ENCODE assay signal across 14 cellular contexts in genomic region chr12:78189656-78190055, GRCh38.
DNase-seq lines count a peak whose midpoint lies in the region; ATAC-seq and TF ChIP-seq lines count a peak whose summit lies in the region.
"Had no signal": no experiment of that assay in that cellular context is flagged by ENCODE, and none has a peak within 500 bp of the region (broad histone marks: within the 10 kb centered on the region; RNA-seq: fewer than 3 reads in every experiment).

No MANE protein-coding gene starts in this region.

- CTCF ChIA-PET in SK-N-SH (lab: Yijun Ruan, JAX), result interaction anchor here (1.0 to 1.2 kb wide), 2 partner anchors 9 to 43 kb away, joined by 3 to 5 read pairs; no protein-coding TSS in a partner anchor
- CTCF ChIA-PET in PC-9 (lab: Charles Lee), result no interaction called here

- H3K4me3 ChIP-seq in SK-N-SH (ENCODE audit: low read depth in 2 of 2, low read length in 1 of 2) (no peak overlapping the region), PC-9 (no peak overlapping the region), fibroblast of lung (replicated peaks in 1 of 4; ENCODE audit: control extremely low read depth in 1 of 4, insufficient read depth in 1 of 4, low read depth in 3 of 4, low read length in 4 of 4) (no peak overlapping the region), thyroid gland (replicated peaks in 1 of 3) (no peak overlapping the region)
- H3K4me3 ChIP-seq: BLaER1 treated with 17β-estradiol and CSF1 and Interleukin-3, amounts not matched to agents 10 nM and 100 nM had no signal

- WGBS in SK-N-SH (ENCODE audit: low lambda C conversion rate), result 93% methylated on average over 2 of the region's 2 CpGs
- 92 to 97% methylated on average over 2 of the region's 2 CpGs for WGBS in thyroid gland, 2 donors

- H3K9me2 ChIP-seq in SK-N-SH, result no peaks in the 10 kb centered on the region
- H3K9me2 ChIP-seq in PC-9 (ENCODE audit: insufficient read depth), result peaks cover 3% of the 10 kb centered on the region; the same call in 1 of the 2 replicates

- peaks cover 2 to 23% of the 10 kb centered on the region in 2 experiments; a peak in 2 of 4 replicates for H3K4me1 ChIP-seq in SK-N-SH (ENCODE audit: control insufficient read depth in 1 of 2, insufficient read depth in 2 of 2, low read depth in 1 of 2, low read length in 1 of 2)
- H3K4me1 ChIP-seq in PC-9 (replicated peaks; ENCODE audit: insufficient read depth), result no peaks in the 10 kb centered on the region
- H3K4me1 ChIP-seq in fibroblast of lung (ENCODE audit: control insufficient read depth, extremely low read depth, insufficient read depth, low read length), result peaks cover 7% of the 10 kb centered on the region
- H3K4me1 ChIP-seq in thyroid gland, result no peaks in the 10 kb centered on the region

- H3K9ac ChIP-seq in SK-N-SH, result no peak overlapping the region
- H3K9ac ChIP-seq in fibroblast of lung (ENCODE audit: insufficient read depth, low read length), result no peak overlapping the region
- H3K9ac ChIP-seq: BLaER1 treated with 17β-estradiol and CSF1 and Interleukin-3, amounts not matched to agents 10 nM and 100 nM had no signal

- peaks cover 31% of the 10 kb centered on the region for H3F3A ChIP-seq in SK-N-SH (replicated peaks; ENCODE audit: insufficient read depth)
- H3F3A ChIP-seq in PC-9 (ENCODE audit: insufficient read depth, low read depth), result no peaks in the 10 kb centered on the region

- TF ChIP-seq POLR2A in thyroid gland (IDR thresholded peaks at IDR 0.05), result no peak

- no peaks in the 10 kb centered on the region for H3K79me2 ChIP-seq in SK-N-SH (ENCODE audit: insufficient read depth)
- no peaks in the 10 kb centered on the region for H3K79me2 ChIP-seq in PC-9 (ENCODE audit: low read depth)
- no peaks in the 10 kb centered on the region for H3K79me2 ChIP-seq in fibroblast of lung (ENCODE audit: control insufficient read depth, insufficient read depth, low read length)

- no peaks in the 10 kb centered on the region for H3K9me3 ChIP-seq in SK-N-SH
- H3K9me3 ChIP-seq in PC-9 (ENCODE audit: insufficient read depth, low read depth), result no peaks in the 10 kb centered on the region
- no peaks in the 10 kb centered on the region for H3K9me3 ChIP-seq in fibroblast of lung (ENCODE audit: control insufficient read depth, insufficient read depth, low read depth, low read length)
- H3K9me3 ChIP-seq in thyroid gland, result no peaks in the 10 kb centered on the region
- H3K9me3 ChIP-seq: BLaER1 treated with 17β-estradiol and CSF1 and Interleukin-3, amounts not matched to agents 10 nM and 100 nM had no signal

- intact Hi-C loops in PC-9 (cut with micrococcal nuclease; ENCODE audit: unreplicated experiment) (no loop called here), thyroid gland (cut with DNase I) (no loop called here)

- POLR2A ChIA-PET in SK-N-SH (lab: Yijun Ruan, JAX) (no interaction called here), PC-9 (lab: Charles Lee; ENCODE audit: unreplicated experiment) (no interaction called here)

- no peak for TF ChIP-seq RAD21 in SK-N-SH (IDR thresholded peaks at IDR 0.05; ENCODE audit: low read length)

- peaks cover 10 to 63% of the 10 kb centered on the region in 2 experiments for H3K36me3 ChIP-seq in SK-N-SH (replicated peaks in 1 of 2; ENCODE audit: control insufficient read depth in 1 of 2, insufficient read depth in 2 of 2, low read length in 1 of 2)
- H3K36me3 ChIP-seq in PC-9 (ENCODE audit: low read depth), result no peaks in the 10 kb centered on the region
- peaks cover 4% of the 10 kb centered on the region for H3K36me3 ChIP-seq in fibroblast of lung (ENCODE audit: control insufficient read depth, insufficient read depth, low read length)
- no peaks in the 10 kb centered on the region for H3K36me3 ChIP-seq in thyroid gland
- H3K36me3 ChIP-seq: BLaER1 treated with 17β-estradiol and CSF1 and Interleukin-3, amounts not matched to agents 10 nM and 100 nM had no signal

- H3K4me2 ChIP-seq in SK-N-SH (no peak overlapping the region), PC-9 (no peak overlapping the region), fibroblast of lung (ENCODE audit: extremely low read depth, insufficient read depth, low read length) (no peak overlapping the region)
- H3K4me2 ChIP-seq: BLaER1 treated with 17β-estradiol and CSF1 and Interleukin-3, amounts not matched to agents 10 nM and 100 nM had no signal

- peak overlapping the region in 1 of 2 experiments; percentile 47; a peak in 1 of 4 replicates for H3K27ac ChIP-seq in SK-N-SH (ENCODE audit: low read depth in 2 of 2, low read length in 1 of 2)
- H3K27ac ChIP-seq in PC-9, result no peak overlapping the region
- no peak overlapping the region for H3K27ac ChIP-seq in fibroblast of lung (ENCODE audit: insufficient read depth, low read length)
- H3K27ac ChIP-seq in thyroid gland, result no peak overlapping the region
- H3K27ac ChIP-seq: 22Rv1; BLaER1 treated with 17β-estradiol and CSF1 and Interleukin-3, amounts not matched to agents 10 nM and 100 nM had no signal

- TF ChIP-seq EP300 in SK-N-SH (IDR thresholded peaks at IDR 0.05; ENCODE audit: borderline replicate concordance in 1 of 2, low read depth in 1 of 2, low read length in 1 of 2), result no peak

- DNase-seq in SK-N-SH, result no peak
- DNase-seq in PC-9, result no peak
- DNase-seq in fibroblast of lung (ENCODE audit: low read depth in 2 of 2), result peak; percentile 49 to 60
- no peak for DNase-seq in thyroid gland
- DNase-seq in mucosa of gallbladder (ENCODE audit: low spot score), result no peak
- DNase-seq: Calu3; CD4-positive, alpha-beta T cell; DMS 273 treated with DMSO at 0.1 percent for 48 hours; H7 had no signal

- H3K27me3 ChIP-seq in SK-N-SH (ENCODE audit: insufficient read depth), result no peaks in the 10 kb centered on the region
- H3K27me3 ChIP-seq in PC-9 (ENCODE audit: insufficient read depth, low read depth), result no peaks in the 10 kb centered on the region
- H3K27me3 ChIP-seq in fibroblast of lung (ENCODE audit: control insufficient read depth, insufficient read depth, low read length), result no peaks in the 10 kb centered on the region
- H3K27me3 ChIP-seq in thyroid gland, result no peaks in the 10 kb centered on the region
- H3K27me3 ChIP-seq: BLaER1 treated with 17β-estradiol and CSF1 and Interleukin-3, amounts not matched to agents 10 nM and 100 nM had no signal

- no TSS peak for BruUV-seq in PC-9 (replicated peaks; lab: Mats Ljungman, UMichigan)

- TF ChIP-seq CTCF in SK-N-SH (IDR thresholded peaks at IDR 0.05), result no peak
- no peak for TF ChIP-seq CTCF in PC-9 (conservative IDR thresholded peaks at IDR 0.05)
- TF ChIP-seq CTCF in fibroblast of lung (conservative IDR thresholded peaks at IDR 0.05 in 1 of 2, IDR thresholded peaks at IDR 0.05 in 1 of 2; ENCODE audit: low read depth in 1 of 2, low read length in 2 of 2), result no peak
- TF ChIP-seq CTCF in thyroid gland (IDR thresholded peaks at IDR 0.05), result no peak

- no peaks in the 10 kb centered on the region for H4K20me1 ChIP-seq in SK-N-SH (ENCODE audit: insufficient read depth)
- H4K20me1 ChIP-seq in PC-9 (ENCODE audit: insufficient read depth), result no peaks in the 10 kb centered on the region
- no peaks in the 10 kb centered on the region for H4K20me1 ChIP-seq in fibroblast of lung (ENCODE audit: control insufficient read depth, extremely low read depth, insufficient read depth, low read length)
- H4K20me1 ChIP-seq: BLaER1 treated with 17β-estradiol and CSF1 and Interleukin-3, amounts not matched to agents 10 nM and 100 nM had no signal

- ATAC-seq in SK-N-SH treated with all-trans-retinoic acid at 6 μM for 48 hours, result no peak
- no peak for ATAC-seq in GM19455 (IDR thresholded peaks at IDR 0.05; ENCODE audit: unreplicated experiment)
- no peak for ATAC-seq in GM19395 (IDR thresholded peaks at IDR 0.05; ENCODE audit: unreplicated experiment)

- H2AFZ ChIP-seq in SK-N-SH (ENCODE audit: low read depth) (no peak overlapping the region), PC-9 (0 out of 2 replicates have a peak overlapping the region, but pooled peaks have one; percentile 28), fibroblast of lung (ENCODE audit: low read length) (no peak overlapping the region)

TF ChIP-seq in SK-N-SH, 30 proteins besides CTCF, POLR2A, EP300 and RAD21 (continues in another document):
- 0 out of 2 replicates have a peak, but pooled peaks have one; percentile 4 for TF ChIP-seq JUND (IDR thresholded peaks at IDR 0.05)
- TF ChIP-seq TCF12 (IDR thresholded peaks at IDR 0.05), result peak; percentile 44; the same call in 1 of the 2 replicates
- no peak for TF ChIP-seq IRF3 (IDR thresholded peaks at IDR 0.05; ENCODE audit: low read depth, low read length)
- TF ChIP-seq FOXJ3 (CRISPR knock-in tag; IDR thresholded peaks at IDR 0.05), result no peak

TF ChIP-seq in SK-N-SH treated with all-trans-retinoic acid at 6 μM for 48 hours, 23 proteins besides CTCF, POLR2A, EP300 and RAD21 (continues in another document):
- TF ChIP-seq ZNF565 (CRISPR knock-in tag; conservative IDR thresholded peaks at IDR 0.05; ENCODE audit: low read depth) (no peak), OSR1 (CRISPR knock-in tag; IDR thresholded peaks at IDR 0.05) (no peak), ZFP30 (CRISPR knock-in tag; IDR thresholded peaks at IDR 0.05) (no peak), SNAI2 (CRISPR knock-in tag; IDR thresholded peaks at IDR 0.05) (no peak), GLIS3 (CRISPR knock-in tag; IDR thresholded peaks at IDR 0.05) (no peak), TSHZ2 (CRISPR knock-in tag; IDR thresholded peaks at IDR 0.05) (no peak), RARB (CRISPR knock-in tag; IDR thresholded peaks at IDR 0.05) (no peak), PPARA (CRISPR knock-in tag; IDR thresholded peaks at IDR 0.05; ENCODE audit: borderline replicate concordance) (no peak)

Comparison
In these comparisons a context has a peak if more than half of its experiments do, and no peak if none do; other contexts are left out.
1. DNase-seq: peak in fibroblast of lung (2 of 2); none in SK-N-SH (single experiment), PC-9 (0 of 2), thyroid gland (0 of 2) and mucosa of gallbladder (single experiment).